Comparison of ENCODE assay signal across 19 cellular contexts in genomic region chr3:65539620-65540019, GRCh38.
"Had no signal": no experiment of that assay in that cellular context is flagged by ENCODE, and none has a peak within 500 bp of the region (broad histone marks: within the 10 kb centered on the region; RNA-seq: fewer than 3 reads in every experiment).

No MANE protein-coding gene starts in this region.

- H3K4me1 Mint-ChIP-seq: activated CD4-positive, alpha-beta T cell treated with anti-CD3 and anti-CD28 coated beads for 36 hours; stimulated activated naive CD8-positive, alpha-beta T cell treated with anti-CD3 and anti-CD28 coated beads, Interleukin-15, amount 100 ng/mL, for 72 hours had no signal

- DNase-seq: activated CD4-positive, alpha-beta T cell treated with anti-CD3 and anti-CD28 coated beads for 36 hours; activated CD8-positive, alpha-beta memory T cell treated with anti-CD3 and anti-CD28 coated beads, Interleukin-2, amount 50 U/mL, for 4 hours; activated CD8-positive, alpha-beta T cell treated with anti-CD3 and anti-CD28 coated beads for 36 hours; activated gamma-delta T cell treated with Interleukin-2 at 50 U/mL for 16 hours; activated T-cell treated with anti-CD3 and anti-CD28 coated beads, Interleukin-2, amount 50 U/mL, for 72 hours; aorta; dorsolateral prefrontal cortex; foreskin melanocyte; heart right ventricle; left ventricle myocardium inferior; pancreas; stimulated activated CD4-positive, alpha-beta T cell treated with anti-CD3 and anti-CD28 coated beads, Interleukin-4, amount 100 ng/mL, for 1 hour; stimulated activated CD8-positive, alpha-beta memory T cell treated with anti-CD3 and anti-CD28 coated beads, Interleukin-4, amount 100 ng/mL, for 48 hours; stimulated activated naive CD8-positive, alpha-beta T cell treated with anti-CD3 and anti-CD28 coated beads, Interleukin-15, amount 100 ng/mL, for 72 hours; T1000; testis; upper lobe of right lung had no signal

- H3K4me1 ChIP-seq: pancreas, testis had no signal

- H3K27me3 ChIP-seq: dorsolateral prefrontal cortex, heart right ventricle, pancreas, testis, upper lobe of right lung had no signal

- H3K27ac Mint-ChIP-seq: activated CD4-positive, alpha-beta T cell treated with anti-CD3 and anti-CD28 coated beads for 36 hours; activated CD8-positive, alpha-beta T cell treated with anti-CD3 and anti-CD28 coated beads for 36 hours; activated T-cell treated with anti-CD3 and anti-CD28 coated beads, Interleukin-2, amount 50 U/mL, for 72 hours; mesothelial cell of epicardium; stimulated activated naive CD8-positive, alpha-beta T cell treated with anti-CD3 and anti-CD28 coated beads, Interleukin-15, amount 100 ng/mL, for 72 hours had no signal

- H3K36me3 ChIP-seq: heart right ventricle, left ventricle myocardium inferior, pancreas, upper lobe of right lung had no signal

- H3K27ac ChIP-seq: dorsolateral prefrontal cortex, heart right ventricle, left ventricle myocardium inferior, pancreas, testis, upper lobe of right lung, VCaP had no signal

- H3K9me3 Mint-ChIP-seq: stimulated activated naive CD8-positive, alpha-beta T cell treated with anti-CD3 and anti-CD28 coated beads, Interleukin-15, amount 100 ng/mL, for 72 hours had no signal

- H3K9me3 ChIP-seq: pancreas, testis, upper lobe of right lung had no signal

- H3K4me3 ChIP-seq: dorsolateral prefrontal cortex, heart right ventricle, left ventricle myocardium inferior, pancreas, testis, upper lobe of right lung had no signal

- H3K27me3 Mint-ChIP-seq: activated CD4-positive, alpha-beta T cell treated with anti-CD3 and anti-CD28 coated beads for 36 hours; activated CD8-positive, alpha-beta T cell treated with anti-CD3 and anti-CD28 coated beads for 36 hours; stimulated activated naive CD8-positive, alpha-beta T cell treated with anti-CD3 and anti-CD28 coated beads, Interleukin-15, amount 100 ng/mL, for 72 hours had no signal

- H3K4me3 Mint-ChIP-seq: activated CD4-positive, alpha-beta T cell treated with anti-CD3 and anti-CD28 coated beads for 36 hours; activated CD8-positive, alpha-beta T cell treated with anti-CD3 and anti-CD28 coated beads for 36 hours; activated T-cell treated with anti-CD3 and anti-CD28 coated beads, Interleukin-2, amount 50 U/mL, for 72 hours; mesothelial cell of epicardium; stimulated activated naive CD8-positive, alpha-beta T cell treated with anti-CD3 and anti-CD28 coated beads, Interleukin-15, amount 100 ng/mL, for 72 hours had no signal
